17 cellular contexts compared by ENCODE assay signal in the genomic region with DNA sequence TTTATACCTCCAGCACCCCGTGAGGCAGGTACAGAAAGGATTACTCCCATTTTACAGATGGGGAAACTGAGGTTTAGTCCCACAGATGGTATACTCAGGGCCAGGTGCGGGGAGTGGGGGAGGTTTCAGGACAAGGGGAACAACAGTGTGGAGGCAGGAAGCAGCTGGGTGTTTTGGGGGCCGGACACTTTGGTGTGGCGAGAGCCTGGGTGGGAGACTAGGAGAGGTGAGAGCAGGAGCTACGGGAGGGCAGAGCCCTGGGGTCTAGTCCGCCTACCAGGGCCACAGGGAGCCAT.
A peak's percentile ranks its signal among the peaks of the same experiment; 100 is the strongest.
DNase-seq lines count a peak whose midpoint lies in the region; ATAC-seq, FAIRE-seq and TF ChIP-seq lines count a peak whose summit lies in the region.
"Had no signal": no experiment of that assay in that cellular context is flagged by ENCODE, and none has a peak within 500 bp of the region (broad histone marks: within the 10 kb centered on the region; RNA-seq: fewer than 3 reads in every experiment).

No MANE protein-coding gene starts in this region.

- no peak for FAIRE-seq in K562 (lab: Jason Lieb, UNC)
- FAIRE-seq: A204.1, HTR-8/SVneo had no signal

- H3K36me3 Mint-ChIP-seq in endothelial cell (ENCODE audit: low read depth, unreplicated experiment): no peaks in the 10 kb centered on the region
- H3K36me3 Mint-ChIP-seq in activated T-helper 1 cell treated with anti-CD3 and anti-CD28 coated beads, Interleukin-12 subunit alpha, Interleukin-12 subunit beta, Interleukin-2, Interleukin-4 antibody, amounts not matched to agents 30 ng/mL and 10 ng/mL and 1 ng/mL, durations not matched to agents 14 hours and 24 hours and 36 hours (ENCODE audit: low read depth): no peaks in the 10 kb centered on the region
- H3K36me3 Mint-ChIP-seq: IgD-negative memory B cell had no signal

- H3K36me3 ChIP-seq in K562 (ENCODE audit: control insufficient read depth, insufficient read depth, low read length) (no peaks in the 10 kb centered on the region), neuronal stem cell (replicated peaks in 1 of 2; ENCODE audit: control insufficient read depth in 2 of 2, insufficient read depth in 2 of 2, low read length in 2 of 2) (no peaks in the 10 kb centered on the region)

- H3K4me2 ChIP-seq in K562 (ENCODE audit: insufficient read depth, low read length) (no peak overlapping the region), neuronal stem cell (ENCODE audit: insufficient read depth, low read length, poor library complexity, severe bottlenecking) (no peak overlapping the region)

- H3K27ac ChIP-seq in K562 (ENCODE audit: extremely low read depth, low read depth, low read length) (no peak overlapping the region), neuronal stem cell (replicated peaks; ENCODE audit: low read length) (no peak overlapping the region)
- H3K27ac ChIP-seq: C4-2B had no signal

- H2AFZ ChIP-seq in K562 (ENCODE audit: low read depth, low read length) (no peak overlapping the region), neuronal stem cell (ENCODE audit: low read length) (no peak overlapping the region)

- no peaks in the 10 kb centered on the region for H3K9me1 ChIP-seq in K562 (ENCODE audit: control insufficient read depth, insufficient read depth, low read length)

- no peak for TF ChIP-seq EP300 in K562 (IDR thresholded peaks at IDR 0.05; ENCODE audit: low read length)

- ATAC-seq in K562: no peak

- BruUV-seq in K562 (replicated peaks; lab: Mats Ljungman, UMichigan): no TSS peak

- POLR2A ChIA-PET in K562 (lab: Yijun Ruan, JAX): interaction anchor here (0.6 to 1.0 kb wide), 2 partner anchors 7 to 16 kb away, joined by 3 read pairs; no protein-coding TSS in a partner anchor

- 53% methylated on average over 3 of the region's 6 CpGs for WGBS in K562 (ENCODE audit: insufficient coverage, low coverage, missing lambda C conversion rate)
- WGBS in neuronal stem cell (ENCODE audit: extremely low coverage in 2 of 2, insufficient read length in 2 of 2, insufficient replicate concordance in 1 of 2), 2 donors: no CpG with 5 or more reads among the region's 6 CpGs

- H3K9ac ChIP-seq in K562 (ENCODE audit: insufficient read depth in 1 of 2, low read depth in 2 of 2, low read length in 2 of 2): peak overlapping the region in 1 of 2 experiments; percentile 28; a peak in 1 of 4 replicates
- no peak overlapping the region for H3K9ac ChIP-seq in neuronal stem cell (ENCODE audit: low read depth, low read length, poor library complexity)

- H2BK15ac ChIP-seq in neuronal stem cell (ENCODE audit: low read length): peak overlapping the region; percentile 82

- no peak overlapping the region for H2BK120ac ChIP-seq in neuronal stem cell (ENCODE audit: low read depth, low read length)

- no peak overlapping the region for H4K8ac ChIP-seq in neuronal stem cell (ENCODE audit: low read depth, low read length)

- H3K4me1 Mint-ChIP-seq in endothelial cell (ENCODE audit: unreplicated experiment): peaks cover 25% of the 10 kb centered on the region
- no peaks in the 10 kb centered on the region for H3K4me1 Mint-ChIP-seq in activated T-helper 1 cell treated with anti-CD3 and anti-CD28 coated beads, Interleukin-12 subunit alpha, Interleukin-12 subunit beta, Interleukin-2, Interleukin-4 antibody, amounts not matched to agents 30 ng/mL and 10 ng/mL and 1 ng/mL, durations not matched to agents 14 hours and 24 hours and 36 hours (ENCODE audit: low read depth)

- H3K14ac ChIP-seq in neuronal stem cell (ENCODE audit: low read length): peak overlapping the region; percentile 95

- H3K27me3 Mint-ChIP-seq in endothelial cell (ENCODE audit: unreplicated experiment): peaks cover 11% of the 10 kb centered on the region
- H3K27me3 Mint-ChIP-seq in activated T-helper 1 cell treated with anti-CD3 and anti-CD28 coated beads, Interleukin-12 subunit alpha, Interleukin-12 subunit beta, Interleukin-2, Interleukin-4 antibody, amounts not matched to agents 30 ng/mL and 10 ng/mL and 1 ng/mL, durations not matched to agents 14 hours and 24 hours and 36 hours (ENCODE audit: insufficient read depth): peaks cover 7% of the 10 kb centered on the region
- H3K27me3 Mint-ChIP-seq: CD4-positive, alpha-beta T cell had no signal

- H2BK5ac ChIP-seq in neuronal stem cell (ENCODE audit: low read length): peak overlapping the region; percentile 42

- no peak for TF ChIP-seq POLR2A in K562 (conservative IDR thresholded peaks at IDR 0.05)

- H3K9me3 Mint-ChIP-seq in endothelial cell (ENCODE audit: unreplicated experiment): no peaks in the 10 kb centered on the region
- H3K9me3 Mint-ChIP-seq in activated T-helper 1 cell treated with anti-CD3 and anti-CD28 coated beads, Interleukin-12 subunit alpha, Interleukin-12 subunit beta, Interleukin-2, Interleukin-4 antibody, amounts not matched to agents 30 ng/mL and 10 ng/mL and 1 ng/mL, durations not matched to agents 14 hours and 24 hours and 36 hours: no peaks in the 10 kb centered on the region
- H3K9me3 Mint-ChIP-seq: H9, IgD-negative memory B cell had no signal

- CTCF ChIA-PET in K562 (lab: Yijun Ruan, JAX; ENCODE audit: low intra/inter-chr PET ratio): no interaction called here

- TF ChIP-seq RAD21 in K562 (CRISPR knock-in tag; conservative IDR thresholded peaks at IDR 0.05 in 1 of 2, IDR thresholded peaks at IDR 0.05 in 1 of 2): no peak

- H3K4me3 ChIP-seq in K562 (no peak overlapping the region), neuronal stem cell (ENCODE audit: low read length in 2 of 2) (no peak overlapping the region)

- no peak overlapping the region for H3K23ac ChIP-seq in neuronal stem cell (ENCODE audit: low read depth, low read length, poor library complexity)

- peaks cover 0 to 42% of the 10 kb centered on the region in 2 experiments; a peak in 3 of 5 replicates for H3K4me1 ChIP-seq in K562 (replicated peaks in 1 of 2; ENCODE audit: control insufficient read depth in 2 of 2, insufficient read depth in 2 of 2, low read length in 2 of 2)
- H3K4me1 ChIP-seq in neuronal stem cell (ENCODE audit: control insufficient read depth in 2 of 2, insufficient read depth in 1 of 2, low read depth in 1 of 2, low read length in 2 of 2): peaks cover 16 to 21% of the 10 kb centered on the region in 2 donors

- DNase-seq in K562 (ENCODE audit: extremely low read depth in 1 of 4, low spot score in 3 of 4) (no peak), endothelial cell (ENCODE audit: low spot score) (no peak), neuronal stem cell (ENCODE audit: low spot score) (no peak), NOMO-1 (lab: John Stamatoyannopoulos, UW; ENCODE audit: unreplicated experiment in 2 of 2) (no peak)
- DNase-seq in activated naive CD4-positive, alpha-beta T cell treated with Interleukin-2 at 50 U/mL for 16 hours: no peak
- DNase-seq in activated T-helper 1 cell treated with anti-CD3 and anti-CD28 coated beads, Interleukin-12 subunit alpha, Interleukin-12 subunit beta, Interleukin-2, Interleukin-4 antibody, amounts not matched to agents 30 ng/mL and 10 ng/mL and 1 ng/mL, durations not matched to agents 14 hours and 24 hours and 36 hours (ENCODE audit: low spot score): no peak
- DNase-seq: AML-193; CD4-positive, alpha-beta T cell; DMS153; DMS79; GDM1; GOT3; H9 had no signal

- no peaks in the 10 kb centered on the region for H3K9me3 ChIP-seq in K562 (replicated peaks; ENCODE audit: control insufficient read depth, insufficient read depth, low read depth, low read length)
- no peaks in the 10 kb centered on the region for H3K9me3 ChIP-seq in neuronal stem cell (replicated peaks in 1 of 2; ENCODE audit: control insufficient read depth in 2 of 2, insufficient read depth in 1 of 2, low read depth in 1 of 2, low read length in 2 of 2)

- H3K4ac ChIP-seq in neuronal stem cell (ENCODE audit: low read length): no peak overlapping the region

- H4K91ac ChIP-seq in neuronal stem cell (ENCODE audit: low read depth, low read length, poor library complexity): no peak overlapping the region

- peak overlapping the region; percentile 87 for H2AK5ac ChIP-seq in neuronal stem cell (ENCODE audit: low read depth, low read length)

- peak overlapping the region; percentile 91 for H3K18ac ChIP-seq in neuronal stem cell (ENCODE audit: low read length)

- no peaks in the 10 kb centered on the region for H3K27me3 ChIP-seq in K562 (ENCODE audit: control insufficient read depth in 2 of 2, insufficient read depth in 2 of 2, low read length in 2 of 2)
- H3K27me3 ChIP-seq in neuronal stem cell (ENCODE audit: control insufficient read depth in 3 of 3, insufficient read depth in 3 of 3, low read depth in 1 of 3, low read length in 3 of 3): peaks cover 0 to 4% (median 0%) of the 10 kb centered on the region in 3 experiments

- no peaks in the 10 kb centered on the region for H3K79me1 ChIP-seq in neuronal stem cell (ENCODE audit: low read depth, low read length)

- TF ChIP-seq CTCF in K562 (IDR thresholded peaks at IDR 0.05 in 2 of 3, conservative IDR thresholded peaks at IDR 0.05 in 1 of 3; ENCODE audit: insufficient read depth in 2 of 3, low read depth in 1 of 3, low read length in 3 of 3) (no peak), endothelial cell (IDR thresholded peaks at IDR 0.05; ENCODE audit: unreplicated experiment) (no peak)

- in situ Hi-C loops in K562 (cut with MboI): no loop called here

- intact Hi-C loops in K562 (cut with micrococcal nuclease): no loop called here
- intact Hi-C loops in activated T-helper 1 cell treated with anti-CD3 and anti-CD28 coated beads, Interleukin-12 subunit alpha, Interleukin-12 subunit beta, Interleukin-2, Interleukin-4 antibody, amounts not matched to agents 30 ng/mL and 10 ng/mL and 1 ng/mL, durations not matched to agents 14 hours and 24 hours and 36 hours (cut with micrococcal nuclease): no loop called here

- no peaks in the 10 kb centered on the region for H3K79me2 ChIP-seq in K562 (ENCODE audit: control insufficient read depth, insufficient read depth, low read length)

- no peaks in the 10 kb centered on the region for H4K20me1 ChIP-seq in K562 (replicated peaks; ENCODE audit: control insufficient read depth, insufficient read depth, low read length)

- H3K4me3 Mint-ChIP-seq in endothelial cell (ENCODE audit: unreplicated experiment): no peak overlapping the region
- H3K4me3 Mint-ChIP-seq in activated T-helper 1 cell treated with anti-CD3 and anti-CD28 coated beads, Interleukin-12 subunit alpha, Interleukin-12 subunit beta, Interleukin-2, Interleukin-4 antibody, amounts not matched to agents 30 ng/mL and 10 ng/mL and 1 ng/mL, durations not matched to agents 14 hours and 24 hours and 36 hours: no peak overlapping the region
- H3K4me3 Mint-ChIP-seq: CD4-positive, alpha-beta T cell; H9 had no signal

- H3K27ac Mint-ChIP-seq in endothelial cell (ENCODE audit: unreplicated experiment): peak overlapping the region; percentile 42
- H3K27ac Mint-ChIP-seq in activated T-helper 1 cell treated with anti-CD3 and anti-CD28 coated beads, Interleukin-12 subunit alpha, Interleukin-12 subunit beta, Interleukin-2, Interleukin-4 antibody, amounts not matched to agents 30 ng/mL and 10 ng/mL and 1 ng/mL, durations not matched to agents 14 hours and 24 hours and 36 hours: no peak overlapping the region
- H3K27ac Mint-ChIP-seq: CD4-positive, alpha-beta T cell; IgD-negative memory B cell had no signal

- H2BK12ac ChIP-seq in neuronal stem cell (ENCODE audit: low read length): peak overlapping the region; percentile 73

TF ChIP-seq in K562, 482 proteins besides CTCF, POLR2A, EP300 and RAD21 (continues in another document):
- peak; percentile 78 for TF ChIP-seq BCOR (IDR thresholded peaks at IDR 0.05)
- TF ChIP-seq SOX6 (IDR thresholded peaks at IDR 0.05): no peak
- TF ChIP-seq SMAD2 (IDR thresholded peaks at IDR 0.05; ENCODE audit: low read depth, low read length): no peak
